1 cellular context compared by ENCODE assay signal in genomic region chr11:47213985-47214564, GRCh38.
A peak's percentile ranks its signal among the peaks of the same experiment; 100 is the strongest.
TF ChIP-seq lines count a peak whose summit lies in the region.

No MANE protein-coding gene starts in this region.

TF ChIP-seq in HepG2, 621 proteins besides CTCF, POLR2A, EP300 and RAD21 (continues in another document):
- no peak for TF ChIP-seq HCFC1 (IDR thresholded peaks at IDR 0.05; ENCODE audit: low read depth, low read length)
- TF ChIP-seq SP2 (CRISPR knock-in tag; IDR thresholded peaks at IDR 0.05) = peak; percentile 29
- no peak for TF ChIP-seq TP53 (CRISPR knock-in tag; conservative IDR thresholded peaks at IDR 0.05)
- no peak for TF ChIP-seq GMEB2 (CRISPR knock-in tag; IDR thresholded peaks at IDR 0.05; ENCODE audit: low read depth)
- 0 out of 2 replicates have a peak, but pooled peaks have one; percentile 20 for TF ChIP-seq ZNF746 (CRISPR knock-in tag; IDR thresholded peaks at IDR 0.05)
- TF ChIP-seq, protein P1, sequence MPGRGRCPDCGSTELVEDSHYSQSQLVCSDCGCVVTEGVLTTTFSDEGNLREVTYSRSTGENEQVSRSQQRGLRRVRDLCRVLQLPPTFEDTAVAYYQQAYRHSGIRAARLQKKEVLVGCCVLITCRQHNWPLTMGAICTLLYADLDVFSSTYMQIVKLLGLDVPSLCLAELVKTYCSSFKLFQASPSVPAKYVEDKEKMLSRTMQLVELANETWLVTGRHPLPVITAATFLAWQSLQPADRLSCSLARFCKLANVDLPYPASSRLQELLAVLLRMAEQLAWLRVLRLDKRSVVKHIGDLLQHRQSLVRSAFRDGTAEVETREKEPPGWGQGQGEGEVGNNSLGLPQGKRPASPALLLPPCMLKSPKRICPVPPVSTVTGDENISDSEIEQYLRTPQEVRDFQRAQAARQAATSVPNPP (CRISPR knock-in tag; IDR thresholded peaks at IDR 0.05) = no peak
- TF ChIP-seq E2F2 (CRISPR knock-in tag; IDR thresholded peaks at IDR 0.05; ENCODE audit: borderline replicate concordance) = no peak
- TF ChIP-seq, protein P2, sequence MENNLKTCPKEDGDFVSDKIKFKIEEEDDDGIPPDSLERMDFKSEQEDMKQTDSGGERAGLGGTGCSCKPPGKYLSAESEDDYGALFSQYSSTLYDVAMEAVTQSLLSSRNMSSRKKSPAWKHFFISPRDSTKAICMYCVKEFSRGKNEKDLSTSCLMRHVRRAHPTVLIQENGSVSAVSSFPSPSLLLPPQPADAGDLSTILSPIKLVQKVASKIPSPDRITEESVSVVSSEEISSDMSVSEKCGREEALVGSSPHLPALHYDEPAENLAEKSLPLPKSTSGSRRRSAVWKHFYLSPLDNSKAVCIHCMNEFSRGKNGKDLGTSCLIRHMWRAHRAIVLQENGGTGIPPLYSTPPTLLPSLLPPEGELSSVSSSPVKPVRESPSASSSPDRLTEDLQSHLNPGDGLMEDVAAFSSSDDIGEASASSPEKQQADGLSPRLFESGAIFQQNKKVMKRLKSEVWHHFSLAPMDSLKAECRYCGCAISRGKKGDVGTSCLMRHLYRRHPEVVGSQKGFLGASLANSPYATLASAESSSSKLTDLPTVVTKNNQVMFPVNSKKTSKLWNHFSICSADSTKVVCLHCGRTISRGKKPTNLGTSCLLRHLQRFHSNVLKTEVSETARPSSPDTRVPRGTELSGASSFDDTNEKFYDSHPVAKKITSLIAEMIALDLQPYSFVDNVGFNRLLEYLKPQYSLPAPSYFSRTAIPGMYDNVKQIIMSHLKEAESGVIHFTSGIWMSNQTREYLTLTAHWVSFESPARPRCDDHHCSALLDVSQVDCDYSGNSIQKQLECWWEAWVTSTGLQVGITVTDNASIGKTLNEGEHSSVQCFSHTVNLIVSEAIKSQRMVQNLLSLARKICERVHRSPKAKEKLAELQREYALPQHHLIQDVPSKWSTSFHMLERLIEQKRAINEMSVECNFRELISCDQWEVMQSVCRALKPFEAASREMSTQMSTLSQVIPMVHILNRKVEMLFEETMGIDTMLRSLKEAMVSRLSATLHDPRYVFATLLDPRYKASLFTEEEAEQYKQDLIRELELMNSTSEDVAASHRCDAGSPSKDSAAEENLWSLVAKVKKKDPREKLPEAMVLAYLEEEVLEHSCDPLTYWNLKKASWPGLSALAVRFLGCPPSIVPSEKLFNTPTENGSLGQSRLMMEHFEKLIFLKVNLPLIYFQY (CRISPR knock-in tag; IDR thresholded peaks at IDR 0.05; ENCODE audit: borderline replicate concordance) = no peak
- no peak for TF ChIP-seq IKZF1 (IDR thresholded peaks at IDR 0.05)
- no peak for TF ChIP-seq GRHL1 (CRISPR knock-in tag; conservative IDR thresholded peaks at IDR 0.05)
- no peak for TF ChIP-seq ZNF7 (CRISPR knock-in tag; IDR thresholded peaks at IDR 0.05)
- TF ChIP-seq GABPA (IDR thresholded peaks at IDR 0.05; ENCODE audit: low read depth, low read length) = no peak
- TF ChIP-seq GABPA (CRISPR knock-in tag; IDR thresholded peaks at IDR 0.05; ENCODE audit: low read depth) = 0 out of 2 replicates have a peak, but pooled peaks have one; percentile 14
- no peak for TF ChIP-seq ZNF224 (CRISPR knock-in tag; IDR thresholded peaks at IDR 0.05)
- TF ChIP-seq HNF1A (IDR thresholded peaks at IDR 0.05; ENCODE audit: low read depth) = no peak
- peak; percentile 43; the same call in 1 of the 2 replicates for TF ChIP-seq HNF1A (CRISPR knock-in tag; IDR thresholded peaks at IDR 0.05; ENCODE audit: borderline replicate concordance)
- no peak for TF ChIP-seq SCMH1 (CRISPR knock-in tag; IDR thresholded peaks at IDR 0.05; ENCODE audit: borderline replicate concordance)
- TF ChIP-seq MAFF (IDR thresholded peaks at IDR 0.05; ENCODE audit: low read depth, low read length) = no peak
- no peak for TF ChIP-seq ZFP36L1 (CRISPR knock-in tag; IDR thresholded peaks at IDR 0.05)
- TF ChIP-seq ZNF597 (CRISPR knock-in tag; IDR thresholded peaks at IDR 0.05) = no peak
- peak; percentile 83 for TF ChIP-seq ZFX (CRISPR knock-in tag; IDR thresholded peaks at IDR 0.05; ENCODE audit: low read depth)
- no peak for TF ChIP-seq POGK (CRISPR knock-in tag; conservative IDR thresholded peaks at IDR 0.05)
- TF ChIP-seq AGO1 (IDR thresholded peaks at IDR 0.05; ENCODE audit: low read depth, low read length, poor library complexity, severe bottlenecking) = no peak
- no peak for TF ChIP-seq ZNF234 (CRISPR knock-in tag; conservative IDR thresholded peaks at IDR 0.05)
- TF ChIP-seq NONO (IDR thresholded peaks at IDR 0.05) = no peak
- TF ChIP-seq NONO (CRISPR knock-in tag; conservative IDR thresholded peaks at IDR 0.05) = no peak
- no peak for TF ChIP-seq ETV6 (CRISPR knock-in tag; conservative IDR thresholded peaks at IDR 0.05)
- no peak for TF ChIP-seq KLF15 (CRISPR knock-in tag; IDR thresholded peaks at IDR 0.05; ENCODE audit: borderline replicate concordance)
- no peak for TF ChIP-seq ZNF101 (CRISPR knock-in tag; IDR thresholded peaks at IDR 0.05; ENCODE audit: borderline replicate concordance, low read depth)
- TF ChIP-seq ZNF672 (CRISPR knock-in tag; IDR thresholded peaks at IDR 0.05) = no peak
- TF ChIP-seq, protein P3, sequence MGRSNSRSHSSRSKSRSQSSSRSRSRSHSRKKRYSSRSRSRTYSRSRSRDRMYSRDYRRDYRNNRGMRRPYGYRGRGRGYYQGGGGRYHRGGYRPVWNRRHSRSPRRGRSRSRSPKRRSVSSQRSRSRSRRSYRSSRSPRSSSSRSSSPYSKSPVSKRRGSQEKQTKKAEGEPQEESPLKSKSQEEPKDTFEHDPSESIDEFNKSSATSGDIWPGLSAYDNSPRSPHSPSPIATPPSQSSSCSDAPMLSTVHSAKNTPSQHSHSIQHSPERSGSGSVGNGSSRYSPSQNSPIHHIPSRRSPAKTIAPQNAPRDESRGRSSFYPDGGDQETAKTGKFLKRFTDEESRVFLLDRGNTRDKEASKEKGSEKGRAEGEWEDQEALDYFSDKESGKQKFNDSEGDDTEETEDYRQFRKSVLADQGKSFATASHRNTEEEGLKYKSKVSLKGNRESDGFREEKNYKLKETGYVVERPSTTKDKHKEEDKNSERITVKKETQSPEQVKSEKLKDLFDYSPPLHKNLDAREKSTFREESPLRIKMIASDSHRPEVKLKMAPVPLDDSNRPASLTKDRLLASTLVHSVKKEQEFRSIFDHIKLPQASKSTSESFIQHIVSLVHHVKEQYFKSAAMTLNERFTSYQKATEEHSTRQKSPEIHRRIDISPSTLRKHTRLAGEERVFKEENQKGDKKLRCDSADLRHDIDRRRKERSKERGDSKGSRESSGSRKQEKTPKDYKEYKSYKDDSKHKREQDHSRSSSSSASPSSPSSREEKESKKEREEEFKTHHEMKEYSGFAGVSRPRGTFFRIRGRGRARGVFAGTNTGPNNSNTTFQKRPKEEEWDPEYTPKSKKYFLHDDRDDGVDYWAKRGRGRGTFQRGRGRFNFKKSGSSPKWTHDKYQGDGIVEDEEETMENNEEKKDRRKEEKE (IDR thresholded peaks at IDR 0.05) = no peak
- TF ChIP-seq, protein P4, sequence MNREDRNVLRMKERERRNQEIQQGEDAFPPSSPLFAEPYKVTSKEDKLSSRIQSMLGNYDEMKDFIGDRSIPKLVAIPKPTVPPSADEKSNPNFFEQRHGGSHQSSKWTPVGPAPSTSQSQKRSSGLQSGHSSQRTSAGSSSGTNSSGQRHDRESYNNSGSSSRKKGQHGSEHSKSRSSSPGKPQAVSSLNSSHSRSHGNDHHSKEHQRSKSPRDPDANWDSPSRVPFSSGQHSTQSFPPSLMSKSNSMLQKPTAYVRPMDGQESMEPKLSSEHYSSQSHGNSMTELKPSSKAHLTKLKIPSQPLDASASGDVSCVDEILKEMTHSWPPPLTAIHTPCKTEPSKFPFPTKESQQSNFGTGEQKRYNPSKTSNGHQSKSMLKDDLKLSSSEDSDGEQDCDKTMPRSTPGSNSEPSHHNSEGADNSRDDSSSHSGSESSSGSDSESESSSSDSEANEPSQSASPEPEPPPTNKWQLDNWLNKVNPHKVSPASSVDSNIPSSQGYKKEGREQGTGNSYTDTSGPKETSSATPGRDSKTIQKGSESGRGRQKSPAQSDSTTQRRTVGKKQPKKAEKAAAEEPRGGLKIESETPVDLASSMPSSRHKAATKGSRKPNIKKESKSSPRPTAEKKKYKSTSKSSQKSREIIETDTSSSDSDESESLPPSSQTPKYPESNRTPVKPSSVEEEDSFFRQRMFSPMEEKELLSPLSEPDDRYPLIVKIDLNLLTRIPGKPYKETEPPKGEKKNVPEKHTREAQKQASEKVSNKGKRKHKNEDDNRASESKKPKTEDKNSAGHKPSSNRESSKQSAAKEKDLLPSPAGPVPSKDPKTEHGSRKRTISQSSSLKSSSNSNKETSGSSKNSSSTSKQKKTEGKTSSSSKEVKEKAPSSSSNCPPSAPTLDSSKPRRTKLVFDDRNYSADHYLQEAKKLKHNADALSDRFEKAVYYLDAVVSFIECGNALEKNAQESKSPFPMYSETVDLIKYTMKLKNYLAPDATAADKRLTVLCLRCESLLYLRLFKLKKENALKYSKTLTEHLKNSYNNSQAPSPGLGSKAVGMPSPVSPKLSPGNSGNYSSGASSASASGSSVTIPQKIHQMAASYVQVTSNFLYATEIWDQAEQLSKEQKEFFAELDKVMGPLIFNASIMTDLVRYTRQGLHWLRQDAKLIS (CRISPR knock-in tag; IDR thresholded peaks at IDR 0.05) = no peak
- no peak for TF ChIP-seq ZNF747 (CRISPR knock-in tag; IDR thresholded peaks at IDR 0.05; ENCODE audit: borderline replicate concordance)
